9 cellular contexts compared by ENCODE assay signal in genomic region chr16:66881014-66881417, GRCh38. TPM values are rescaled to one million over a fixed set of nuclear protein-coding genes. Genes with fewer than 3 reads are reported as not detected.
A peak's percentile ranks its signal among the peaks of the same experiment; 100 is the strongest.
DNase-seq lines count a peak whose midpoint lies in the region; ATAC-seq, FAIRE-seq and TF ChIP-seq lines count a peak whose summit lies in the region.
"Had no signal": no experiment of that assay in that cellular context is flagged by ENCODE, and none has a peak within 500 bp of the region (broad histone marks: within the 10 kb centered on the region; RNA-seq: fewer than 3 reads in every experiment).

No MANE protein-coding gene starts in this region.

- peaks cover 12% of the 10 kb centered on the region for H3K36me3 Mint-ChIP-seq in CD4-positive, CD25-positive, alpha-beta regulatory T cell

- H3K9me3 ChIP-seq in CD4-positive, CD25-positive, alpha-beta regulatory T cell (ENCODE audit: control insufficient read depth in 2 of 2, low read length in 2 of 2), result no peaks in the 10 kb centered on the region
- H3K9me3 ChIP-seq in hepatocyte (ENCODE audit: low read depth) (no peaks in the 10 kb centered on the region), small intestine (ENCODE audit: control insufficient read depth, low read depth) (no peaks in the 10 kb centered on the region)

- DNase-seq in CD4-positive, CD25-positive, alpha-beta regulatory T cell, result no peak
- peak; percentile 52 to 62 for DNase-seq in activated T-cell treated with anti-CD3 and anti-CD28 coated beads, Interleukin-2, amount 50 U/mL, for 48 hours
- DNase-seq in hepatocyte (ENCODE audit: low spot score), result peak; percentile 41
- DNase-seq in small intestine, result peak; percentile 49
- DNase-seq in SIG-M5 treated with dmso at 0.1 percent for 504 hours (lab: John Stamatoyannopoulos, UW; ENCODE audit: unreplicated experiment), result no peak
- no peak for DNase-seq in activated CD8-positive, alpha-beta memory T cell treated with anti-CD3 and anti-CD28 coated beads for 24 hours

- no peaks in the 10 kb centered on the region for H3K27me3 ChIP-seq in CD4-positive, CD25-positive, alpha-beta regulatory T cell (ENCODE audit: control insufficient read depth, insufficient read depth, low read length)
- no peaks in the 10 kb centered on the region for H3K27me3 ChIP-seq in hepatocyte
- no peaks in the 10 kb centered on the region for H3K27me3 ChIP-seq in small intestine (ENCODE audit: control insufficient read depth in 2 of 2, insufficient read depth in 2 of 2, low read length in 2 of 2)

- H3K27ac ChIP-seq in CD4-positive, CD25-positive, alpha-beta regulatory T cell (ENCODE audit: insufficient read depth, low read length, poor library complexity, severe bottlenecking), result no peak overlapping the region
- H3K27ac ChIP-seq in hepatocyte (peak overlapping the region; percentile 65), small intestine (ENCODE audit: low read depth in 1 of 2, low read length in 1 of 2) (peak overlapping the region in 1 of 2 donors; percentile 61)

- peaks cover 0 to 2% (median 0%) of the 10 kb centered on the region in 7 donors for H3K9me3 Mint-ChIP-seq in CD4-positive, CD25-positive, alpha-beta regulatory T cell

- peak overlapping the region in 1 of 3 donors; percentile 47 for H3K27ac Mint-ChIP-seq in CD4-positive, CD25-positive, alpha-beta regulatory T cell

- TF ChIP-seq CTCF in hepatocyte (IDR thresholded peaks at IDR 0.05; ENCODE audit: poor library complexity), result no peak

- no peaks in the 10 kb centered on the region for H3K27me3 Mint-ChIP-seq in CD4-positive, CD25-positive, alpha-beta regulatory T cell

- H3K4me2 ChIP-seq in hepatocyte, result peak overlapping the region; percentile 99

- peaks cover 22% of the 10 kb centered on the region for H3K4me1 ChIP-seq in CD4-positive, CD25-positive, alpha-beta regulatory T cell (ENCODE audit: control insufficient read depth, insufficient read depth, low read length, poor library complexity, severe bottlenecking)
- H3K4me1 ChIP-seq in hepatocyte (ENCODE audit: insufficient read depth) (peaks cover 5% of the 10 kb centered on the region), small intestine (ENCODE audit: control insufficient read depth in 2 of 2, insufficient read depth in 1 of 2, low read depth in 1 of 2, low read length in 1 of 2) (peaks cover 3 to 8% of the 10 kb centered on the region in 2 donors)

- H3K4me3 Mint-ChIP-seq in CD4-positive, CD25-positive, alpha-beta regulatory T cell, result peak overlapping the region; percentile 68 to 99 (median 94)

- peaks cover 10 to 38% (median 25%) of the 10 kb centered on the region in 4 donors for H3K4me1 Mint-ChIP-seq in CD4-positive, CD25-positive, alpha-beta regulatory T cell

- WGBS in hepatocyte (ENCODE audit: low lambda C conversion rate, missing lambda C conversion rate), result 5% methylated on average over 21 of the region's 23 CpGs
- WGBS in small intestine, 3 donors, result 0 to 4% (median 1%) methylated on average over 23 of the region's 23 CpGs

- H4K20me1 ChIP-seq in hepatocyte (ENCODE audit: insufficient read depth, poor library complexity, severe bottlenecking), result no peaks in the 10 kb centered on the region

- H3K9me2 ChIP-seq in hepatocyte (replicated peaks; ENCODE audit: insufficient read depth), result no peaks in the 10 kb centered on the region

- no peak for FAIRE-seq in small intestine (lab: Jason Lieb, UNC)
- FAIRE-seq: islet of Langerhans had no signal

- ATAC-seq in CD4-positive, CD25-positive, alpha-beta regulatory T cell (ENCODE audit: low read depth in 2 of 2), result peak in 1 of 2 donors; percentile 6
- ATAC-seq in HG02973 (IDR thresholded peaks at IDR 0.05; ENCODE audit: unreplicated experiment) (peak; percentile 9), HG02870 (IDR thresholded peaks at IDR 0.05; ENCODE audit: unreplicated experiment) (no peak)

- H3K36me3 ChIP-seq in CD4-positive, CD25-positive, alpha-beta regulatory T cell (ENCODE audit: control insufficient read depth, insufficient read depth, low read length), result peaks cover 15% of the 10 kb centered on the region
- H3K36me3 ChIP-seq in hepatocyte (replicated peaks; ENCODE audit: insufficient read depth, low read depth) (no peaks in the 10 kb centered on the region), small intestine (ENCODE audit: control insufficient read depth in 2 of 2, insufficient read depth in 2 of 2, low read length in 2 of 2) (peaks cover 7 to 15% of the 10 kb centered on the region in 2 donors)

- peak overlapping the region; percentile 55 for H3K4me3 ChIP-seq in CD4-positive, CD25-positive, alpha-beta regulatory T cell (ENCODE audit: low read depth, low read length)
- H3K4me3 ChIP-seq in hepatocyte (peak overlapping the region; percentile 69), small intestine (ENCODE audit: low read depth in 1 of 2, low read length in 2 of 2) (peak overlapping the region; percentile 74 to 88)

- H3K79me2 ChIP-seq in hepatocyte, result peaks cover 33% of the 10 kb centered on the region

- peak overlapping the region; percentile 90 for H2AFZ ChIP-seq in hepatocyte

RNA-seq across cellular contexts. Expression of gene PDP2, which starts 0.7 kb away (rescaled TPM):
- total RNA-seq in CD4-positive, CD25-positive, alpha-beta regulatory T cell, result 7.1 TPM
- 1 to 10 TPM in 3 of 4 donors, under 1 TPM in 1; 0.07 to 2.0 (median 1.7) TPM for polyA plus RNA-seq in CD4-positive, CD25-positive, alpha-beta regulatory T cell
- total RNA-seq in hepatocyte, result 9.7 and 17.7 TPM in 2 replicates
- polyA plus RNA-seq in hepatocyte, result 3.5 and 5.2 TPM in 2 replicates
- 1 to 10 TPM; 1.6 to 6.0 (median 2.7) TPM for polyA plus RNA-seq in small intestine

RNA-seq across cellular contexts. Expression of gene CA7, which starts 36.8 kb away (rescaled TPM):
- not detected for total RNA-seq in CD4-positive, CD25-positive, alpha-beta regulatory T cell
- not detected for polyA plus RNA-seq in CD4-positive, CD25-positive, alpha-beta regulatory T cell
- total RNA-seq in hepatocyte, result 2.5 and 3.3 TPM in 2 replicates
- 0.25 and 3.3 TPM in 2 replicates for polyA plus RNA-seq in hepatocyte
- polyA plus RNA-seq in small intestine, result 10 to 100 TPM in 2 of 3 donors, 1 to 10 TPM in 1; 6.4 to 89.7 (median 49.4) TPM

RNA-seq across cellular contexts. Expression of gene CDH16, which starts 37.7 kb away (rescaled TPM):
- total RNA-seq in CD4-positive, CD25-positive, alpha-beta regulatory T cell, result not detected
- not detected for polyA plus RNA-seq in CD4-positive, CD25-positive, alpha-beta regulatory T cell
- 2.9 and 3.2 TPM in 2 replicates for total RNA-seq in hepatocyte
- 2.2 and 4.4 TPM in 2 replicates for polyA plus RNA-seq in hepatocyte
- polyA plus RNA-seq in small intestine, result 1 to 10 TPM in 2 of 3 donors, under 1 TPM in 1; 0.91 to 5.4 (median 3.5) TPM

RNA-seq across cellular contexts. Expression of gene RRAD, which starts 44.3 kb away (rescaled TPM):
- total RNA-seq in CD4-positive, CD25-positive, alpha-beta regulatory T cell, result 0.35 TPM
- polyA plus RNA-seq in CD4-positive, CD25-positive, alpha-beta regulatory T cell, result not detected
- total RNA-seq in hepatocyte, result 8.2 and 8.8 TPM in 2 replicates
- 16.3 and 27.6 TPM in 2 replicates for polyA plus RNA-seq in hepatocyte
- polyA plus RNA-seq in small intestine, result 10 to 100 TPM in 1 of 3 donors, 1 to 10 TPM in 2; 2.2 to 10.9 (median 4.9) TPM

RNA-seq across cellular contexts. Expression of gene NAE1, which starts 50.2 kb away (rescaled TPM):
- total RNA-seq in CD4-positive, CD25-positive, alpha-beta regulatory T cell, result 68.1 TPM
- 10 to 100 TPM; 81.2 to 89.1 (median 86.5) TPM for polyA plus RNA-seq in CD4-positive, CD25-positive, alpha-beta regulatory T cell
- total RNA-seq in hepatocyte, result 68.5 and 72.6 TPM in 2 replicates
- polyA plus RNA-seq in hepatocyte, result 58.7 and 60.3 TPM in 2 replicates
- 10 to 100 TPM; 39.4 to 49.9 (median 44.3) TPM for polyA plus RNA-seq in small intestine

Comparison
In these comparisons a context has a peak if more than half of its experiments do, and no peak if none do; other contexts are left out.
1. DNase-seq: peak in activated T-cell treated with anti-CD3 and anti-CD28 coated beads, Interleukin-2, amount 50 U/mL, for 48 hours (2 of 2), hepatocyte (single experiment) and small intestine (single experiment); none in CD4-positive, CD25-positive, alpha-beta regulatory T cell (0 of 3), SIG-M5 treated with dmso at 0.1 percent for 504 hours (single experiment) and activated CD8-positive, alpha-beta memory T cell treated with anti-CD3 and anti-CD28 coated beads for 24 hours (single experiment).
2. Peak in every context shown above with its lines, with median percentiles within 50 percentile points of each other: H3K4me3 ChIP-seq.